ENCODE assay signal across 24 cellular contexts in the genomic region with DNA sequence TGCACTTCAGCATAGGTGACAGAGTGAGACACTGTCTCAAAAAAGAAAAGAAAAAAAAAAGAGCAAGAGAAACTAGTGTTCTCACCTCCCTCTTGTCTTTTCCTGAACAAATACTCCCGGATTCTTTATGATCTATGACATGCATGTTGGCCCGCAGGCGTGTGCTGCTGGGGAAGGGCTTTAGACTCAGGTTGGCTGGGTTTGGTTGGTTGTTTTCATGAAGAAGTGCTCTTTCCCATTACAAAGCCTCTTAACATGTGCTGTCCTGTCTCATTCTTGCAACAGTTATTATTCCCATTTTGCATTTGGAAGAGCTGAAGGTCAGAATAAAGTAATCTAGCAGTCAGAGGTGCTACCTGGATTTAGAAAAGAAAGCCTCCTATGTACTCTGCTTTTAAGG.
A peak's percentile ranks its signal among the peaks of the same experiment; 100 is the strongest.
DNase-seq lines count a peak whose midpoint lies in the region; ATAC-seq, FAIRE-seq and TF ChIP-seq lines count a peak whose summit lies in the region.
"Had no signal": no experiment of that assay in that cellular context is flagged by ENCODE, and none has a peak within 500 bp of the region (broad histone marks: within the 10 kb centered on the region; RNA-seq: fewer than 3 reads in every experiment).

No MANE protein-coding gene starts in this region.

- H3K4me2 ChIP-seq in astrocyte (ENCODE audit: low read length): no peak overlapping the region
- H3K4me2 ChIP-seq: A549; BLaER1 treated with 17β-estradiol and CSF1 and Interleukin-3, amounts not matched to agents 10 nM and 100 nM had no signal

- peaks cover 2% of the 10 kb centered on the region for H3K4me1 Mint-ChIP-seq in astrocyte (ENCODE audit: low read depth, unreplicated experiment)
- H3K4me1 Mint-ChIP-seq in mesothelial cell of epicardium: peaks cover 20% of the 10 kb centered on the region
- no peaks in the 10 kb centered on the region for H3K4me1 Mint-ChIP-seq in T-helper 2 cell treated with Interferon-gamma antibody and Interleukin-4, amounts not matched to agents 5 μg/mL and 100 μg/mL, for 36 hours (ENCODE audit: low read depth)
- H3K4me1 Mint-ChIP-seq: CD14-positive monocyte; CD8-positive, alpha-beta memory T cell had no signal

- H3K27me3 ChIP-seq in astrocyte (ENCODE audit: insufficient read depth, low read length): no peaks in the 10 kb centered on the region
- H3K27me3 ChIP-seq: BE2C; BLaER1 treated with 17β-estradiol and CSF1 and Interleukin-3, amounts not matched to agents 10 nM and 100 nM had no signal

- H3K9me3 ChIP-seq in astrocyte (ENCODE audit: insufficient read depth, low read depth, low read length): no peaks in the 10 kb centered on the region
- H3K9me3 ChIP-seq: A549; BE2C; BLaER1 treated with 17β-estradiol and CSF1 and Interleukin-3, amounts not matched to agents 10 nM and 100 nM; HAP-1 had no signal

- H3K36me3 Mint-ChIP-seq in astrocyte (ENCODE audit: low read depth, unreplicated experiment) (peaks cover 4% of the 10 kb centered on the region), mesothelial cell of epicardium (no peaks in the 10 kb centered on the region)
- H3K36me3 Mint-ChIP-seq in T-helper 2 cell treated with Interferon-gamma antibody and Interleukin-4, amounts not matched to agents 5 μg/mL and 100 μg/mL, for 36 hours (ENCODE audit: low read depth): no peaks in the 10 kb centered on the region
- H3K36me3 Mint-ChIP-seq: CD14-positive monocyte; CD8-positive, alpha-beta memory T cell had no signal

- H3K4me3 Mint-ChIP-seq in astrocyte (ENCODE audit: unreplicated experiment) (peak overlapping the region; percentile 23), mesothelial cell of epicardium (no peak overlapping the region)
- H3K4me3 Mint-ChIP-seq in T-helper 2 cell treated with Interferon-gamma antibody and Interleukin-4, amounts not matched to agents 5 μg/mL and 100 μg/mL, for 36 hours: no peak overlapping the region
- H3K4me3 Mint-ChIP-seq: CD14-positive monocyte; CD4-positive, alpha-beta T cell; CD8-positive, alpha-beta memory T cell had no signal

- no peaks in the 10 kb centered on the region for H3K4me1 ChIP-seq in astrocyte (ENCODE audit: insufficient read depth, low read length)
- H3K4me1 ChIP-seq: A549; BLaER1 treated with 17β-estradiol and CSF1 and Interleukin-3, amounts not matched to agents 10 nM and 100 nM; HAP-1 had no signal

- H3K9ac ChIP-seq in astrocyte (ENCODE audit: low read length): no peak overlapping the region
- H3K9ac ChIP-seq: BLaER1 treated with 17β-estradiol and CSF1 and Interleukin-3, amounts not matched to agents 10 nM and 100 nM had no signal

- DNase-seq in NCI-H69 (lab: John Stamatoyannopoulos, UW) (peak; percentile 25), astrocyte (ENCODE audit: low read depth) (no peak), mesothelial cell of epicardium (ENCODE audit: low spot score in 2 of 2, unreplicated experiment in 2 of 2) (no peak), NCI-H1436 treated with DMSO at 0.1 percent for 48 hours (lab: John Stamatoyannopoulos, UW) (no peak), HCEC 1CT (no peak)
- DNase-seq in T-helper 2 cell treated with Interferon-gamma antibody and Interleukin-4, amounts not matched to agents 5 μg/mL and 100 μg/mL, for 36 hours (ENCODE audit: low spot score): no peak
- DNase-seq: 8988T; ACHN; AML-193; CD4-positive, alpha-beta T cell; CD8-positive, alpha-beta memory T cell; DMS 273 treated with DMSO at 0.1 percent for 48 hours; DMS79 treated with DMSO at 0.1 percent for 48 hours; GOT3 had no signal

- H4K20me1 ChIP-seq in astrocyte (ENCODE audit: insufficient read depth, low read length): no peaks in the 10 kb centered on the region
- H4K20me1 ChIP-seq: BLaER1 treated with 17β-estradiol and CSF1 and Interleukin-3, amounts not matched to agents 10 nM and 100 nM had no signal

- no peaks in the 10 kb centered on the region for H3K36me3 ChIP-seq in astrocyte (ENCODE audit: insufficient read depth, low read length)
- H3K36me3 ChIP-seq: BE2C; BLaER1 treated with 17β-estradiol and CSF1 and Interleukin-3, amounts not matched to agents 10 nM and 100 nM; HAP-1 had no signal

- no peaks in the 10 kb centered on the region for H3K9me3 Mint-ChIP-seq in astrocyte (ENCODE audit: unreplicated experiment)
- H3K9me3 Mint-ChIP-seq in mesothelial cell of epicardium: no peaks in the 10 kb centered on the region
- H3K9me3 Mint-ChIP-seq in T-helper 2 cell treated with Interferon-gamma antibody and Interleukin-4, amounts not matched to agents 5 μg/mL and 100 μg/mL, for 36 hours: no peaks in the 10 kb centered on the region
- H3K9me3 Mint-ChIP-seq: CD4-positive, alpha-beta T cell; CD8-positive, alpha-beta memory T cell had no signal

- no peak overlapping the region for H2AFZ ChIP-seq in astrocyte (ENCODE audit: low read depth, low read length)

- H3K4me3 ChIP-seq in astrocyte (ENCODE audit: insufficient read depth, low read depth, low read length): no peak overlapping the region
- H3K4me3 ChIP-seq: A549; BLaER1 treated with 17β-estradiol and CSF1 and Interleukin-3, amounts not matched to agents 10 nM and 100 nM; HAP-1 had no signal

- H3K27ac ChIP-seq in astrocyte (ENCODE audit: low read depth, low read length): no peak overlapping the region
- H3K27ac ChIP-seq: A549; BLaER1 treated with 17β-estradiol and CSF1 and Interleukin-3, amounts not matched to agents 10 nM and 100 nM had no signal

- no peak for TF ChIP-seq CTCF in astrocyte (IDR thresholded peaks at IDR 0.05; ENCODE audit: insufficient read depth, low read depth, low read length)
- no peak for TF ChIP-seq CTCF in mesothelial cell of epicardium (IDR thresholded peaks at IDR 0.05; ENCODE audit: unreplicated experiment)

- FAIRE-seq in astrocyte (lab: Jason Lieb, UNC): no peak
- FAIRE-seq: A549, D721Med, G401.6, GM12892, H54 had no signal

- no peaks in the 10 kb centered on the region for H3K79me2 ChIP-seq in astrocyte (ENCODE audit: insufficient read depth, low read length)

- peak; percentile 67 for ATAC-seq in esophagus mucosa
- ATAC-seq: A549 had no signal

- H3K27ac Mint-ChIP-seq in astrocyte (ENCODE audit: unreplicated experiment) (no peak overlapping the region), mesothelial cell of epicardium (peak overlapping the region; percentile 60)
- H3K27ac Mint-ChIP-seq in T-helper 2 cell treated with Interferon-gamma antibody and Interleukin-4, amounts not matched to agents 5 μg/mL and 100 μg/mL, for 36 hours: no peak overlapping the region
- H3K27ac Mint-ChIP-seq: CD14-positive monocyte; CD4-positive, alpha-beta T cell; CD8-positive, alpha-beta memory T cell had no signal

- H3K27me3 Mint-ChIP-seq in astrocyte (ENCODE audit: low read depth, unreplicated experiment) (peaks cover 26% of the 10 kb centered on the region), mesothelial cell of epicardium (ENCODE audit: low read depth) (peaks cover 6% of the 10 kb centered on the region)
- H3K27me3 Mint-ChIP-seq in T-helper 2 cell treated with Interferon-gamma antibody and Interleukin-4, amounts not matched to agents 5 μg/mL and 100 μg/mL, for 36 hours (ENCODE audit: low read depth): no peaks in the 10 kb centered on the region
